ENCODE assay signal across 1 cellular context in the genomic region with DNA sequence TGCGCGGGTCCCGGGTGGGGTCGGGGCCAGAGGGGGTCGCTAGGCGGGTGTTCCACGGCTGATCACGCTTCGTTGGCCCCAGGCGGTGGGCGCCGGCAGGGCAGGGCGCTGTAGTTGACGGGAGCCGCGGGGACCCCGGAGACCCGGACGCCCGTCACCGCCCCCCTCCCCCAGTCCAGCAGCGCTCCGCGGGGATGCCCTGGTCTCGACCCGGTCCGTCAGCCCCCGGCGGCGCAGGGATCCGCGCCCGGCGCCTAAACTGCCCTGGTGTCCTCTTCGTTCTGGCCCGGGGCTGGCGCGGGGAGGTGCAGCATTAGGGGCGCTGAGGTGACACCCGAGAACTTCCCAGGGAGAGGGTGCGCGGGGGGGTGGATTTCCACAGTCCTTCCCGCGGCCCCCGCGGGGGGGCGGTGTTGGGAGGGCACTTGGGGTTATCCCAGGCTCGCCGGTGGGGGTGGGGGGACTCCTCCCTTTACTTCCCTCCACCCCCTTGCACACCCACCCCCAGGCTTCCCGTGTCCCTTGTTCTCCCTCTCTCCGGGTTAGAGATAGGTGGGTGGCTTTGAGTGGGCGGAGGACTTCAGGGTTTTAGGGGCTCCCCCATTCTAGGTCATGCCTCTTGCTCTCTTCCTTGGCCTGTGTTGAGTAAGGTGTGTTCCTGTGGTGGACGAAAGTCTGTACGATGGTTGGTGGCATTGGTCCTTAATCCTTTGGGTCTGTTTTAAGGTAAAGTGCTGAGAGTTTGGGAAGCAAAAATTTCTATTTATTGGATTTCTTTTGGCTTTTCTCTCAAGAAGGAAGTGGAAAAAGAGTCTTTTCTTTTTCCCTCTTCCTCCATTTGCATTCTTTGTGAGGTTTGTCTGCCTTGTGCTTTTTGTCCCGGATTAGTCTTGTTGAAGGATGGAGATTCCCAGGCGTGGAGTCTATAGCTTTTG.
TF ChIP-seq lines count a peak whose summit lies in the region.

No MANE protein-coding gene starts in this region.

TF ChIP-seq in IMR-90, 13 proteins besides CTCF, POLR2A, EP300 and RAD21:
- TF ChIP-seq SMC3 (IDR thresholded peaks at IDR 0.05; ENCODE audit: low read depth, low read length) (0 out of 2 replicates have a peak, but pooled peaks have one; percentile 7), MAZ (IDR thresholded peaks at IDR 0.05; ENCODE audit: borderline replicate concordance, low read depth, low read length) (peak; percentile 79; the same call in 1 of the 2 replicates), CHD1 (IDR thresholded peaks at IDR 0.05; ENCODE audit: low read depth, low read length) (peak; percentile 75; the same call in 1 of the 2 replicates), FOS (IDR thresholded peaks at IDR 0.05; ENCODE audit: low read depth, low read length) (no peak)
